In genomic region chr10:75443362-75443761, GRCh38 we compare ENCODE assay signal across 9 cellular contexts. TPM values are rescaled to one million over a fixed set of nuclear protein-coding genes. Genes with fewer than 3 reads are reported as not detected.
"Had no signal": no experiment of that assay in that cellular context is flagged by ENCODE, and none has a peak within 500 bp of the region (broad histone marks: within the 10 kb centered on the region; RNA-seq: fewer than 3 reads in every experiment).

No MANE protein-coding gene starts in this region.

- H3K4me3 ChIP-seq: GM12878 had no signal

- FAIRE-seq: G401.6, GM12878, GM12891, GM12892, GM18507, GM19239 had no signal

- DNase-seq: GDM1, GF-D8 had no signal

- ATAC-seq: GM12878 had no signal

RNA-seq across cellular contexts. Expression of gene LRMDA, which starts 11.9 kb away (rescaled TPM):
- total RNA-seq: G401 had no signal
